ENCODE assay signal across 17 cellular contexts in the genomic region with DNA sequence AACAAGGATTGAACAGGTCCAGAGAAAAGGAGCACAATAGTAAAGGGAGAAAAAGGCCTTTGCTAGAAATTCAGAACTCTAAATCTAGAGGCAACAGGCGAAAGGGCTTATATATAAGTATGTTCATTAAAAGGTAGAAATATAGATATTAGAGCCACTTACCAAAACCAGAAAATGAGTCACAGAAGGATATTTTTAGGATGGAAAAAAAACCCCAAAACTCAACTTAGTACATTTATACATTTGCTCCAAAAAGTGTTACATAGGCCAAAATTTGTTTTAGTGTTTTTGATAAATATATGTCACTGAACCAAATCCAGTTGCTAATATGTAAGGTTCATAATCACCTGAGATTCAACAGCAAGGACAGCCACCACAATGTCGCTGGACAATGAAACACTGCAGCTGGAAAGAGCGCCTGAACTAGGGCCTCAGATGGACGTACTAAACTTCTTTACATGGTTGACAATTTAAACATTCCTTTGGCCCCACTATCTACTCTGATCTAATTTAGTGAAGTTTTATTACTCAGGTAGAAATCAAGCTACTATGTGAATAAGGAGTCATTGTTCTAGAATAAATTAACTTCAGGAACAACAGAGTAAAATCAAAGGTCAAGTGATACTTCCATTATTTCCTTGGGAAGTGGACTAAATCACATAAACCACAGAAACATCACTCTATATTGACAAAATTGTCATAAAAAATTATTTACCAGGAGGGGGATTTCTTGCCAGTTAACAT. TPM values are rescaled to one million over a fixed set of nuclear protein-coding genes. Genes with fewer than 3 reads are reported as not detected.
DNase-seq lines count a peak whose midpoint lies in the region; ATAC-seq and TF ChIP-seq lines count a peak whose summit lies in the region.
"Had no signal": no experiment of that assay in that cellular context is flagged by ENCODE, and none has a peak within 500 bp of the region (broad histone marks: within the 10 kb centered on the region; RNA-seq: fewer than 3 reads in every experiment).

No MANE protein-coding gene starts in this region.

- no peak overlapping the region for H3K4me3 ChIP-seq in HEK293 (ENCODE audit: low read depth, low read length)
- H3K4me3 ChIP-seq: transverse colon had no signal

- TF ChIP-seq CTCF in CD4-positive, alpha-beta T cell (IDR thresholded peaks at IDR 0.05) = no peak
- TF ChIP-seq CTCF in HEK293 (tag by site-specific recombination; IDR thresholded peaks at IDR 0.05) = no peak

- intact Hi-C loops in CD4-positive, alpha-beta T cell (cut with DNase I, micrococcal nuclease) = no loop called here

- peak overlapping the region; percentile 7 for H3K27ac Mint-ChIP-seq in CD4-positive, alpha-beta T cell
- H3K27ac Mint-ChIP-seq in activated T-helper 17 cell treated with anti-CD3 and anti-CD28 coated beads, Interleukin-2, amount 50 U/mL, for 72 hours = peak overlapping the region; percentile 63
- H3K27ac Mint-ChIP-seq in naive thymus-derived CD8-positive, alpha-beta T cell = peak overlapping the region in 6 of 10 donors; percentile 18 to 83 (median 51)

- no peaks in the 10 kb centered on the region for H3K9me3 ChIP-seq in CD4-positive, alpha-beta T cell (ENCODE audit: control insufficient read depth, low read length)
- H3K9me3 ChIP-seq in HEK293 (ENCODE audit: control insufficient read depth, insufficient read depth, low read depth, low read length) = no peaks in the 10 kb centered on the region
- H3K9me3 ChIP-seq: transverse colon had no signal

- no peak for DNase-seq in CD4-positive, alpha-beta T cell
- no peak for DNase-seq in naive thymus-derived CD8-positive, alpha-beta T cell
- DNase-seq in NCI-H82 treated with DMSO at 0.1 percent for 48 hours (lab: John Stamatoyannopoulos, UW; ENCODE audit: unreplicated experiment) = no peak
- DNase-seq in T1000 (lab: John Stamatoyannopoulos, UW) = no peak
- DNase-seq: activated CD4-positive, alpha-beta T cell treated with anti-CD3 and anti-CD28 coated beads, Interleukin-2, amount 50 U/mL, for 48 hours; activated effector memory CD4-positive, alpha-beta T cell treated with Interleukin-2 at 50 U/mL for 16 hours; DND-41; KG1; NCI-H1417 treated with DMSO at 0.1 percent for 48 hours; posterior cingulate gyrus; transverse colon had no signal

- CTCF ChIA-PET in CD4-positive, alpha-beta T cell (lab: Charles Lee) = interaction anchor here (4.9 kb wide), 1 partner anchor 11 kb away, joined by 23 read pairs; a partner anchor contains a TSS
- CTCF ChIA-PET in HEK293 (lab: Yijun Ruan, JAX) = interaction anchor here (3.4 kb wide), 1 partner anchor 11 kb away, joined by 26 read pairs; a partner anchor contains a TSS

- peaks cover 66% of the 10 kb centered on the region for H3K4me1 Mint-ChIP-seq in CD4-positive, alpha-beta T cell (ENCODE audit: low read depth)
- H3K4me1 Mint-ChIP-seq in activated T-helper 17 cell treated with anti-CD3 and anti-CD28 coated beads, Interleukin-2, amount 50 U/mL, for 72 hours = peaks cover 34% of the 10 kb centered on the region
- H3K4me1 Mint-ChIP-seq in naive thymus-derived CD8-positive, alpha-beta T cell = peaks cover 24 to 92% (median 59%) of the 10 kb centered on the region in 4 donors

- no peaks in the 10 kb centered on the region for H3K27me3 ChIP-seq in CD4-positive, alpha-beta T cell (ENCODE audit: control insufficient read depth, insufficient read depth, low read length)
- H3K27me3 ChIP-seq: transverse colon had no signal

- H3K4me3 Mint-ChIP-seq in CD4-positive, alpha-beta T cell = peak overlapping the region; percentile 1
- H3K4me3 Mint-ChIP-seq in activated T-helper 17 cell treated with anti-CD3 and anti-CD28 coated beads, Interleukin-2, amount 50 U/mL, for 72 hours = peak overlapping the region; percentile 10
- H3K4me3 Mint-ChIP-seq in naive thymus-derived CD8-positive, alpha-beta T cell = peak overlapping the region in 2 of 10 donors; percentile 3 to 8

- H3K27me3 Mint-ChIP-seq in CD4-positive, alpha-beta T cell = no peaks in the 10 kb centered on the region
- H3K27me3 Mint-ChIP-seq in activated T-helper 17 cell treated with anti-CD3 and anti-CD28 coated beads, Interleukin-2, amount 50 U/mL, for 72 hours = no peaks in the 10 kb centered on the region
- no peaks in the 10 kb centered on the region for H3K27me3 Mint-ChIP-seq in naive thymus-derived CD8-positive, alpha-beta T cell

- no peak overlapping the region for H3K27ac ChIP-seq in CD4-positive, alpha-beta T cell (ENCODE audit: low read depth, low read length)
- H3K27ac ChIP-seq in HEK293 (ENCODE audit: extremely low read depth, low read depth, low read length) = no peak overlapping the region

- H3K4me1 ChIP-seq in HEK293 (ENCODE audit: control insufficient read depth, insufficient read depth, low read length) = no peaks in the 10 kb centered on the region

- no peaks in the 10 kb centered on the region for H3K9me3 Mint-ChIP-seq in CD4-positive, alpha-beta T cell
- H3K9me3 Mint-ChIP-seq in activated T-helper 17 cell treated with anti-CD3 and anti-CD28 coated beads, Interleukin-2, amount 50 U/mL, for 72 hours = no peaks in the 10 kb centered on the region
- H3K9me3 Mint-ChIP-seq in naive thymus-derived CD8-positive, alpha-beta T cell = no peaks in the 10 kb centered on the region

- POLR2A ChIA-PET in CD4-positive, alpha-beta T cell (lab: Charles Lee) = interaction anchor here (1.2 kb wide), 1 partner anchor 11 kb away, joined by 3 read pairs; a partner anchor contains a TSS
- POLR2A ChIA-PET in HEK293 (lab: Yijun Ruan, JAX) = interaction anchor here (3.0 kb wide), 1 partner anchor 11 kb away, joined by 15 read pairs; a partner anchor contains a TSS
- POLR2A ChIA-PET in naive thymus-derived CD8-positive, alpha-beta T cell (lab: Charles Lee) = interaction anchor here (1.6 kb wide), 1 partner anchor 11 kb away, joined by 8 read pairs; a partner anchor contains a TSS

- peaks cover 0 to under 1% of the 10 kb centered on the region in 2 experiments; a peak in 1 of 3 replicates for H3K36me3 ChIP-seq in HEK293 (ENCODE audit: control insufficient read depth in 2 of 2, insufficient read depth in 1 of 2, low read length in 2 of 2)
- H3K36me3 ChIP-seq: transverse colon had no signal

- ATAC-seq in CD4-positive, alpha-beta T cell (ENCODE audit: poor library complexity) = no peak
- no peak for ATAC-seq in activated T-helper 17 cell treated with anti-CD3 and anti-CD28 coated beads, Interleukin-2, amount 50 U/mL, for 72 hours (replicated peaks)
- no peak for ATAC-seq in naive thymus-derived CD8-positive, alpha-beta T cell
- ATAC-seq in HG02763 (IDR thresholded peaks at IDR 0.05; ENCODE audit: unreplicated experiment) (no peak), HG03175 (IDR thresholded peaks at IDR 0.05; ENCODE audit: unreplicated experiment) (no peak)

- H3K36me3 Mint-ChIP-seq in CD4-positive, alpha-beta T cell (ENCODE audit: low read depth) = peaks cover 19% of the 10 kb centered on the region
- peaks cover 23% of the 10 kb centered on the region for H3K36me3 Mint-ChIP-seq in activated T-helper 17 cell treated with anti-CD3 and anti-CD28 coated beads, Interleukin-2, amount 50 U/mL, for 72 hours (ENCODE audit: low read depth)
- H3K36me3 Mint-ChIP-seq in naive thymus-derived CD8-positive, alpha-beta T cell = peaks cover 0 to 19% (median 4%) of the 10 kb centered on the region in 3 donors

TF ChIP-seq in HEK293, 187 proteins besides CTCF, POLR2A, EP300 and RAD21:
- TF ChIP-seq ZNF138 (tag by site-specific recombination; IDR thresholded peaks at IDR 0.05; ENCODE audit: borderline replicate concordance) = no peak
- TF ChIP-seq, protein P1, sequence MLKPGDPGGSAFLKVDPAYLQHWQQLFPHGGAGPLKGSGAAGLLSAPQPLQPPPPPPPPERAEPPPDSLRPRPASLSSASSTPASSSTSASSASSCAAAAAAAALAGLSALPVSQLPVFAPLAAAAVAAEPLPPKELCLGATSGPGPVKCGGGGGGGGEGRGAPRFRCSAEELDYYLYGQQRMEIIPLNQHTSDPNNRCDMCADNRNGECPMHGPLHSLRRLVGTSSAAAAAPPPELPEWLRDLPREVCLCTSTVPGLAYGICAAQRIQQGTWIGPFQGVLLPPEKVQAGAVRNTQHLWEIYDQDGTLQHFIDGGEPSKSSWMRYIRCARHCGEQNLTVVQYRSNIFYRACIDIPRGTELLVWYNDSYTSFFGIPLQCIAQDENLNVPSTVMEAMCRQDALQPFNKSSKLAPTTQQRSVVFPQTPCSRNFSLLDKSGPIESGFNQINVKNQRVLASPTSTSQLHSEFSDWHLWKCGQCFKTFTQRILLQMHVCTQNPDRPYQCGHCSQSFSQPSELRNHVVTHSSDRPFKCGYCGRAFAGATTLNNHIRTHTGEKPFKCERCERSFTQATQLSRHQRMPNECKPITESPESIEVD (tag by site-specific recombination; IDR thresholded peaks at IDR 0.05) = 0 out of 2 replicates have a peak, but pooled peaks have one; percentile 16
- no peak for TF ChIP-seq ZNF510 (tag by site-specific recombination; IDR thresholded peaks at IDR 0.05; ENCODE audit: insufficient replicate concordance)
- no peak for TF ChIP-seq ZNF155 (tag by site-specific recombination; IDR thresholded peaks at IDR 0.05)
- no peak for TF ChIP-seq ZNF548 (tag by site-specific recombination; IDR thresholded peaks at IDR 0.05)

RNA-seq across cellular contexts. Expression of a gene that starts 10.9 kb away (rescaled TPM):
- 10 to 100 TPM in 1 of 2 experiments, 1 to 10 TPM in 1; 7.9 to 10.5 TPM for total RNA-seq in CD4-positive, alpha-beta T cell
- total RNA-seq in activated T-helper 17 cell treated with anti-CD3 and anti-CD28 coated beads, Interleukin-2, amount 50 U/mL, for 72 hours = 10 to 100 TPM; 18.5 to 22.8 TPM
- total RNA-seq in naive thymus-derived CD8-positive, alpha-beta T cell = 10 to 100 TPM; 19.6 to 20.6 TPM
- 10 to 100 TPM in 2 of 3 donors, 1 to 10 TPM in 1; 8.9 to 12.4 (median 11.9) TPM for polyA plus RNA-seq in naive thymus-derived CD8-positive, alpha-beta T cell

RNA-seq across cellular contexts. Expression of a gene that starts 56.4 kb away (rescaled TPM):
- not detected for total RNA-seq in CD4-positive, alpha-beta T cell
- total RNA-seq in activated T-helper 17 cell treated with anti-CD3 and anti-CD28 coated beads, Interleukin-2, amount 50 U/mL, for 72 hours = not detected
- under 1 TPM; 0.19 to 0.21 TPM for total RNA-seq in naive thymus-derived CD8-positive, alpha-beta T cell
- polyA plus RNA-seq in naive thymus-derived CD8-positive, alpha-beta T cell = not detected
- total RNA-seq: bronchial epithelial cell, NCI-H460 had no signal

Comparison
In these comparisons a context has a peak if more than half of its experiments do, and no peak if none do; other contexts are left out.
1. H3K27ac Mint-ChIP-seq: peak in every context shown above with its lines; median percentile 63 in activated T-helper 17 cell treated with anti-CD3 and anti-CD28 coated beads, Interleukin-2, amount 50 U/mL, for 72 hours; 51 in naive thymus-derived CD8-positive, alpha-beta T cell; 7 in CD4-positive, alpha-beta T cell.